Comparison of ENCODE assay signal across 9 cellular contexts in genomic region chr6:46130665-46131064, GRCh38. TPM values are rescaled to one million over a fixed set of nuclear protein-coding genes. Genes with fewer than 3 reads are reported as not detected.
A peak's percentile ranks its signal among the peaks of the same experiment; 100 is the strongest.
DNase-seq lines count a peak whose midpoint lies in the region; ATAC-seq and TF ChIP-seq lines count a peak whose summit lies in the region.
"Had no signal": no experiment of that assay in that cellular context is flagged by ENCODE, and none has a peak within 500 bp of the region (broad histone marks: within the 10 kb centered on the region; RNA-seq: fewer than 3 reads in every experiment).

No MANE protein-coding gene starts in this region.

- peaks cover 54% of the 10 kb centered on the region for H3K79me2 ChIP-seq in DOHH2 (ENCODE audit: control insufficient read depth, low read length)

- no peaks in the 10 kb centered on the region for H3F3A ChIP-seq in DOHH2 (ENCODE audit: control insufficient read depth, insufficient read depth)

- H3K27ac Mint-ChIP-seq in effector memory CD8-positive, alpha-beta T cell: peak overlapping the region; percentile 98 to 99

- H3K9me2 ChIP-seq in DOHH2 (replicated peaks; ENCODE audit: control insufficient read depth, low read length): no peaks in the 10 kb centered on the region

- H3K4me1 Mint-ChIP-seq in effector memory CD8-positive, alpha-beta T cell (ENCODE audit: low read depth in 2 of 2): peaks cover 30 to 60% of the 10 kb centered on the region in 2 donors

- peaks cover 10% of the 10 kb centered on the region for H3K36me3 Mint-ChIP-seq in effector memory CD8-positive, alpha-beta T cell (ENCODE audit: insufficient read depth)

- peak overlapping the region; percentile 98 for H3K4me3 ChIP-seq in DOHH2 (ENCODE audit: low read length)

- H3K9me3 ChIP-seq in DOHH2 (ENCODE audit: control insufficient read depth, insufficient read depth, low read length): no peaks in the 10 kb centered on the region
- H3K9me3 ChIP-seq: SJSA1 had no signal

- H4K20me1 ChIP-seq in DOHH2 (ENCODE audit: control insufficient read depth, insufficient read depth, low read depth, low read length): no peaks in the 10 kb centered on the region

- H3K4me2 ChIP-seq in DOHH2 (ENCODE audit: low read length): peak overlapping the region; percentile 75

- peak overlapping the region; percentile 99 to 100 for H3K4me3 Mint-ChIP-seq in effector memory CD8-positive, alpha-beta T cell

- DNase-seq in NCI-H2029 (lab: John Stamatoyannopoulos, UW): peak; percentile 41
- no peak for DNase-seq in effector memory CD8-positive, alpha-beta T cell
- peak; percentile 39 for DNase-seq in pons (ENCODE audit: low spot score)
- DNase-seq in NCI-H1048 (lab: John Stamatoyannopoulos, UW): no peak
- DNase-seq in H4 (ENCODE audit: low spot score): no peak
- DNase-seq in NCI-H187 treated with DMSO at 0.1 percent for 48 hours (lab: John Stamatoyannopoulos, UW): no peak
- no peak for DNase-seq in foreskin melanocyte

- no peaks in the 10 kb centered on the region for H3K9me3 Mint-ChIP-seq in effector memory CD8-positive, alpha-beta T cell

- no peak for ATAC-seq in effector memory CD8-positive, alpha-beta T cell (replicated peaks)

- H3K27me3 ChIP-seq in DOHH2 (ENCODE audit: control insufficient read depth, low read length): no peaks in the 10 kb centered on the region

- H3K27ac ChIP-seq in DOHH2 (ENCODE audit: low read depth, low read length): no peak overlapping the region
- H3K27ac ChIP-seq: SJSA1 had no signal

- H3K27me3 Mint-ChIP-seq in effector memory CD8-positive, alpha-beta T cell: no peaks in the 10 kb centered on the region

- H3K36me3 ChIP-seq in DOHH2 (ENCODE audit: control insufficient read depth, low read length): no peaks in the 10 kb centered on the region; the same call in 1 of the 2 replicates
- H3K36me3 ChIP-seq: SJSA1 had no signal

- TF ChIP-seq CTCF in DOHH2 (IDR thresholded peaks at IDR 0.05; ENCODE audit: low read depth, low read length, poor library complexity, severe bottlenecking): no peak

- H3K4me1 ChIP-seq in DOHH2 (ENCODE audit: control insufficient read depth, low read length): peaks cover 23% of the 10 kb centered on the region

RNA-seq across cellular contexts. Expression of gene ENPP4, which starts 0.9 kb away (rescaled TPM):
- 1.5 and 1.6 TPM in 2 replicates for total RNA-seq in H4 (2014; rRNA removed; shearing (Covaris generic))

RNA-seq across cellular contexts. Expression of gene ENPP5, which starts 40.1 kb away (rescaled TPM):
- total RNA-seq in H4 (2014; rRNA removed; shearing (Covaris generic)): 0.89 and 1.1 TPM in 2 replicates

Comparison
In these comparisons a context has a peak if more than half of its experiments do, and no peak if none do; other contexts are left out.
1. DNase-seq: peak in NCI-H2029 (single experiment) and pons (single experiment); none in effector memory CD8-positive, alpha-beta T cell (0 of 3), NCI-H1048 (single experiment), H4 (single experiment), NCI-H187 treated with DMSO at 0.1 percent for 48 hours (single experiment) and foreskin melanocyte (single experiment).